In the genomic region with DNA sequence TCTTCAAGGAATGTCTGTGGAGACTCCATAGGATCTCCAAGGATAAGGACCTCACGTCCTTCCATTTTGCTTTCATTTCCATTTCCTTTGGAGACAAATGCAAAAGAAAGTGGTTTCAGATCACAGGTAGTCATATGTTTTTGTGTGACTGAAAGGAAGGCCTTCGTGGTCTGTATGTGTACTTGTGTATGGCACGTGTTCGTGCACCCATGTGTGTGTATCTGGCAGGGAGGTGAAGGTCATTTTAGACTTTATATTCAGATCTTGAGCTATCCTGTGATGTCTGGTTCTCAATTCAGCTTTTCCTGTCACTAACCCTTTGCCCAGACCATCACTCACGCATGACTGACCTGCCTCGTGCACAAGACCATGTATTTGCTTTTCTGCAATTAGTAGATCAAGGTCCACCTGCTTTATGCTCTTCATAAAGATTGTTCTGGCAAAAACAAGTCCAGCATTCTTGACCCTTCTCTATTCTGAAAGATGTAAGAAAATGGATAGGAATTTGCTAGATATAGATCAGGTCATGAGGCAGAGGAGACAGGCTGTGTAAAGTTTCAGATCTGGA, we compare ENCODE assay signal across 21 cellular contexts.
"Had no signal": no experiment of that assay in that cellular context is flagged by ENCODE, and none has a peak within 500 bp of the region (broad histone marks: within the 10 kb centered on the region; RNA-seq: fewer than 3 reads in every experiment).

No MANE protein-coding gene starts in this region.

- H3K27me3 ChIP-seq: ascending aorta, body of pancreas had no signal

- H3K4me2 ChIP-seq: KMS-11 had no signal

- ATAC-seq: activated CD4-positive, alpha-beta T cell treated with anti-CD3 and anti-CD28 coated beads for 36 hours; activated CD8-positive, alpha-beta T cell treated with anti-CD3 and anti-CD28 coated beads for 36 hours; body of pancreas; T-cell had no signal

- H3K4me1 ChIP-seq: ascending aorta, body of pancreas had no signal

- H3K36me3 ChIP-seq: ascending aorta, WERI-Rb-1 had no signal

- H3K9ac ChIP-seq: KMS-11 had no signal

- H3K4me3 ChIP-seq: ascending aorta, body of pancreas had no signal

- H3K9me3 ChIP-seq: ascending aorta, body of pancreas had no signal

- H3K27ac ChIP-seq: ascending aorta, body of pancreas, KMS-11, WERI-Rb-1 had no signal

- DNase-seq: activated CD4-positive, alpha-beta T cell treated with anti-CD3 and anti-CD28 coated beads for 36 hours; activated CD8-positive, alpha-beta memory T cell treated with anti-CD3 and anti-CD28 coated beads, Interleukin-2, amount 50 U/mL, for 4 hours; activated CD8-positive, alpha-beta T cell treated with anti-CD3 and anti-CD28 coated beads for 36 hours; activated naive CD4-positive, alpha-beta T cell; activated T-cell treated with anti-CD3 and anti-CD28 coated beads, Interleukin-2, amount 50 U/mL, for 1 hour; body of pancreas; central memory CD4-positive, alpha-beta T cell; NCI-H1092; NCI-H1930; NCI-H2171; NCI-H2227 treated with DMSO at 0.1 percent for 48 hours; NCI-H446 treated with DMSO at 0.1 percent for 48 hours; NCI-H524 treated with DMSO at 0.1 percent for 48 hours; NCI-H748 treated with DMSO at 0.1 percent for 48 hours; SIG-M5; T-cell; T-helper 2 cell; T1000; WERI-Rb-1 had no signal
